ENCODE assay signal across 11 cellular contexts in the genomic region with DNA sequence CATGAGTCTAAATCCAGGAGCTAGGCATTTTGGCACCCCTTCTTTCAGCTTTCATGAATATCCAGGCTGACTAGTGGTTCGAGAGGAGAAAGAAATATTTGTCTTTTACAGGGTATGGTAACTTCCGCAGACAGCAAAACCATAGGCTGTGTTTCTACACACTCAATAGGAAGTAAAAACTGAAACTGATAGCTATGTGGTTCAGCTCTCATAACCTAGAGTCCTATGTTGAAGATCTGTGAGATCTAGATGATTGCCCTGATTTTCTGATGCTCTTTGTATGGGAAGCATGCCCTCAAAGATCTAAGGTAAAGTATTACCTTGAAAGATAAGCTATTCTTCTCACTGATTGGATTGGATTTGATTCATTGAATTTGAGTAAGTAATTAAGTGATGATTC.
DNase-seq lines count a peak whose midpoint lies in the region; ATAC-seq and TF ChIP-seq lines count a peak whose summit lies in the region.
"Had no signal": no experiment of that assay in that cellular context is flagged by ENCODE, and none has a peak within 500 bp of the region (broad histone marks: within the 10 kb centered on the region; RNA-seq: fewer than 3 reads in every experiment).

No MANE protein-coding gene starts in this region.

- no peak overlapping the region for H3K27ac ChIP-seq in RWPE1

- no peak for TF ChIP-seq CTCF in RWPE1 (conservative IDR thresholded peaks at IDR 0.05; ENCODE audit: low read depth)

- ATAC-seq in GM18519 (IDR thresholded peaks at IDR 0.05; ENCODE audit: low FRiP score, unreplicated experiment), result peak; percentile 96
- peak; percentile 99 for ATAC-seq in GM21367 (IDR thresholded peaks at IDR 0.05; ENCODE audit: unreplicated experiment)
- peak; percentile 100 for ATAC-seq in HG03159 (IDR thresholded peaks at IDR 0.05; ENCODE audit: unreplicated experiment)

- peaks cover 1 to 6% (median 5%) of the 10 kb centered on the region in 3 donors for H3K27me3 Mint-ChIP-seq in immature natural killer cell (ENCODE audit: low read depth in 3 of 3)

- no peaks in the 10 kb centered on the region for H3K36me3 Mint-ChIP-seq in immature natural killer cell
- H3K36me3 Mint-ChIP-seq: type B pancreatic cell had no signal

- DNase-seq in immature natural killer cell (peak; percentile 34 to 51 (median 46)), RWPE1 (ENCODE audit: low spot score) (no peak), NCI-H446 (lab: John Stamatoyannopoulos, UW) (no peak), mesenteric fat pad (ENCODE audit: low spot score) (no peak), midbrain (lab: John Stamatoyannopoulos, UW) (no peak)
- DNase-seq: NCI-H345; stimulated activated CD4-positive, alpha-beta T cell treated with anti-CD3 and anti-CD28 coated beads, Interleukin-12 subunit alpha, Interleukin-12 subunit beta, amount 100 ng/mL, for 4 hours had no signal

- H3K4me1 Mint-ChIP-seq in immature natural killer cell, result peaks cover 21 to 35% of the 10 kb centered on the region in 2 donors

- peak overlapping the region in 4 of 5 donors; percentile 21 to 79 (median 65) for H3K4me3 Mint-ChIP-seq in immature natural killer cell
- H3K4me3 Mint-ChIP-seq: type B pancreatic cell had no signal

- POLR2A ChIA-PET in RWPE1 (lab: Yijun Ruan, JAX; ENCODE audit: low non-redundant PET), result no interaction called here

- peak overlapping the region; percentile 17 to 96 (median 88) for H3K27ac Mint-ChIP-seq in immature natural killer cell
- H3K27ac Mint-ChIP-seq: type B pancreatic cell had no signal

- CTCF ChIA-PET in RWPE1 (lab: Yijun Ruan, JAX), result interaction anchor here (0.6 kb wide), 1 partner anchor 1250 kb away, joined by 3 read pairs; no protein-coding TSS in a partner anchor

- no peaks in the 10 kb centered on the region for H3K9me3 Mint-ChIP-seq in immature natural killer cell
- H3K9me3 Mint-ChIP-seq: type B pancreatic cell had no signal

Comparison
In these comparisons a context has a peak if more than half of its experiments do, and no peak if none do; other contexts are left out.
1. DNase-seq: peak in immature natural killer cell (3 of 3); none in RWPE1 (single experiment), NCI-H446 (0 of 2), mesenteric fat pad (single experiment) and midbrain (single experiment).
2. Peak in every context shown above with its lines, with median percentiles within 50 percentile points of each other: ATAC-seq.